In genomic region chr2:74482801-74483674, GRCh38 we compare ENCODE assay signal across 8 cellular contexts. TPM values are rescaled to one million over a fixed set of nuclear protein-coding genes. Genes with fewer than 3 reads are reported as not detected.
DNase-seq lines count a peak whose midpoint lies in the region; ATAC-seq, FAIRE-seq and TF ChIP-seq lines count a peak whose summit lies in the region.

A gene with protein sequence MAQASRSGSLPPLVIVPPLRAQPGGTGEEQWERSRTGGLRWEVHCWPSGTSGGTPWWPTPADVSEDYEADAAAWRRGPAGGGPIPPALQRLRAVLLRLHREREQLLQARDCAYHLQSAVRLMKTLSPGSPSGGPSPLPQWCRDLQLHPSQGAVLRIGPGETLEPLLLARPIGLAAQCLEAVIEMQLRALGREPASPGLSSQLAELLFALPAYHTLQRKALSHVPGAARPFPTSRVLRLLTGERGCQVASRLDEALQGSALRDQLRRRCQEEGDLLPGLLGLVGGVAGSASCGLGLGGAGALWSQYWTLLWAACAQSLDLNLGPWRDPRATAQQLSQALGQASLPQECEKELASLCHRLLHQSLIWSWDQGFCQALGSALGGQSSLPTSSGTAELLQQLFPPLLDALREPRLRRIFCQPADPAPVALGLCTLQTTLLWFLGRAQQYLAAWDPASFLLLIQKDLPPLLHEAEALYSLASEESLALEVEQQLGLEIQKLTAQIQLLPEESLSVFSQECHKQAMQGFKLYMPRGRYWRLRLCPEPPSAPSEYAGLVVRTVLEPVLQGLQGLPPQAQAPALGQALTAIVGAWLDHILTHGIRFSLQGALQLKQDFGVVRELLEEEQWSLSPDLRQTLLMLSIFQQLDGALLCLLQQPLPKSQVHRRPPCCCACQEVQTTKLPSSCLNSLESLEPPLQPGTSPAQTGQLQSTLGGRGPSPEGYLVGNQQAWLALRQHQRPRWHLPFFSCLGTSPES (minus strand): TSS chr2:74482998. CDS start chr2:74482837, 161 bp downstream.
Gene TTC31, plus strand, starts transcription at chr2:74483081. Its CDS starts 15 bp downstream, at chr2:74483096.

- H3K4me3 ChIP-seq in AG10803 (ENCODE audit: low read length): peak within 1 kb of the TSS; percentile 97
- peak within 1 kb of the TSS; percentile 95 to 100 for H3K4me3 ChIP-seq in kidney (ENCODE audit: low read length in 2 of 2)

- H3K9me3 ChIP-seq in kidney (ENCODE audit: control insufficient read depth in 1 of 2, low read length in 2 of 2): no peaks in the 10 kb centered on the region

- intact Hi-C loops in kidney (cut with DNase I): no loop called here

- peak within 1 kb of the TSS; percentile 92 to 98 for H3K27ac ChIP-seq in kidney (ENCODE audit: low read depth in 2 of 2, low read length in 2 of 2)

- peak; percentile 88 for TF ChIP-seq CTCF in AG10803 (conservative IDR thresholded peaks at IDR 0.05; ENCODE audit: low read length)
- peak; percentile 82 for TF ChIP-seq CTCF in kidney (IDR thresholded peaks at IDR 0.05; ENCODE audit: borderline replicate concordance, extremely low read depth, insufficient read depth)

- no peaks in the 10 kb centered on the region for H3K9me3 Mint-ChIP-seq in central memory CD8-positive, alpha-beta T cell

- H3K36me3 ChIP-seq in kidney (ENCODE audit: control insufficient read depth in 1 of 2, insufficient read depth in 2 of 2, low read length in 2 of 2): peaks cover 3 to 4% of the 10 kb centered on the region in 2 donors

- peaks cover 29% of the 10 kb centered on the region for H3K36me3 Mint-ChIP-seq in central memory CD8-positive, alpha-beta T cell (ENCODE audit: insufficient read depth)

- DNase-seq in AG10803 (ENCODE audit: low read depth) (peak; percentile 93), NCI-H226 (peak; percentile 91), kidney (peak; percentile 98)
- peak; percentile 83 to 87 (median 85) for DNase-seq in activated CD4-positive, CD25-positive, alpha-beta regulatory T cell (lab: John Stamatoyannopoulos, UW)
- peak; percentile 89 to 91 for DNase-seq in central memory CD8-positive, alpha-beta T cell (ENCODE audit: low spot score in 2 of 2)
- peak; percentile 96 for DNase-seq in stimulated activated CD4-positive, alpha-beta T cell treated with anti-CD3 and anti-CD28 coated beads, Interleukin-15, amount 100 ng/mL, for 24 hours

- peaks cover 34% of the 10 kb centered on the region for H3K4me1 Mint-ChIP-seq in central memory CD8-positive, alpha-beta T cell

- peak; percentile 92 for ATAC-seq in GM18909 (IDR thresholded peaks at IDR 0.05; ENCODE audit: poor library complexity, unreplicated experiment)
- ATAC-seq in HG03175 (IDR thresholded peaks at IDR 0.05; ENCODE audit: unreplicated experiment): peak; percentile 93
- ATAC-seq in central memory CD8-positive, alpha-beta T cell (replicated peaks; ENCODE audit: extremely low read depth, poor library complexity, severe bottlenecking): peak; percentile 96

- H3K9ac ChIP-seq in kidney (ENCODE audit: low read length in 2 of 2): peak within 1 kb of the TSS; percentile 68 to 85

- no peaks in the 10 kb centered on the region for H3K27me3 Mint-ChIP-seq in central memory CD8-positive, alpha-beta T cell

- H3K27ac Mint-ChIP-seq in central memory CD8-positive, alpha-beta T cell (ENCODE audit: low read depth): peak within 1 kb of the TSS; percentile 99

- FAIRE-seq in kidney (lab: Jason Lieb, UNC): no peak

- H3K4me1 ChIP-seq in kidney (ENCODE audit: control insufficient read depth in 1 of 2, insufficient read depth in 1 of 2, low read depth in 1 of 2, low read length in 2 of 2): peaks cover 6 to 20% of the 10 kb centered on the region in 2 donors

- peak within 1 kb of the TSS; percentile 94 for H3K4me3 Mint-ChIP-seq in central memory CD8-positive, alpha-beta T cell

RNA-seq across cellular contexts. Expression of the first gene that starts in this region (rescaled TPM):
- 23.1 TPM for total RNA-seq in kidney
- polyA plus RNA-seq in kidney (ENCODE audit: insufficient read depth, low read depth, low replicate concordance): 2.8 TPM

RNA-seq across cellular contexts. Expression of gene TTC31, which starts in this region (rescaled TPM):
- total RNA-seq in kidney: 29.1 TPM
- 11.5 TPM for polyA plus RNA-seq in kidney (ENCODE audit: insufficient read depth, low read depth, low replicate concordance)

Comparison
In these comparisons a context has a peak if more than half of its experiments do, and no peak if none do; other contexts are left out.
1. Peak in every context shown above with its lines: DNase-seq, ATAC-seq, H3K4me3 ChIP-seq and H3K27ac ChIP-seq.